12 cellular contexts compared by ENCODE assay signal in the genomic region with DNA sequence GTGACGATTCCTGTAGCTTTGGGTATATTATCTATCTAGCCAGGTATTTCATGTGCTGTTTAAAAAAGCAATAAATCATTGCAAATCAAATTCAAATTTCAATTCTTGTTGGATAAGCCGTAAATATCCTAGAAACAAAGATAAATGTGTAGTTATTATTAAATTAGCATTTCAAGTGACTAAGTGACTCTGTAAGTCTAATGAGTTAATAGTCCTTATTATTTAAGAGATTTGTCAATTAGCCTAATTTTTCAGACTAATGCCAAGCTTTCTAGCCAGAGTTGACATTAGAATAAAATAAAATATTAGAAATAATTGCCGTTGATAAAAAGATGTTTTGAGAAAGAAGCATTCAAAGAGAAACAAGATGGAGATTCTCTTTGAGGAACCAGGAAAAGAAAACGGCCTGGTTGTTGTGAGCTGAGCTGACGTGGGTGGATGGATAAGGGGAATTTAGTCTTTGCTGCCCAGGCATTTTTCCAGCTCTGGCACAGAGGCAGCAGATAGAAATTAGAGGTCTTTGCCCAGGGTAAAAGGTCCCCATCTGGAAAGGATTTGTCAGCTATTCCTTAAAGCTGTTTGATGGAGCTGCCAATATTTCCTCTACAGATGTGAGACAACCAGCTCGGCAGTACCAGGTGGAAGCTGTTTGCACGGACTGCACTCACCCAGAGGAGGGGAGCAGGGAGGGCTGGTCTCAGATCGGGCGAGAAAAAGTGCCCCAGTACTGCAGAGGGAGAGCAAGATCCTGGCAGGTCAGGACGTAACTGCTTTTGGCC.
DNase-seq lines count a peak whose midpoint lies in the region; ATAC-seq lines count a peak whose summit lies in the region.
"Had no signal": no experiment of that assay in that cellular context is flagged by ENCODE, and none has a peak within 500 bp of the region (broad histone marks: within the 10 kb centered on the region; RNA-seq: fewer than 3 reads in every experiment).

No MANE protein-coding gene starts in this region.

- peak overlapping the region; percentile 55 for H3K27ac ChIP-seq in cingulate gyrus (ENCODE audit: low read depth, low read length)
- H3K27ac ChIP-seq in temporal lobe (ENCODE audit: low read depth, low read length), result peak overlapping the region; percentile 46

- no peak for ATAC-seq in HG03469 (IDR thresholded peaks at IDR 0.05; ENCODE audit: unreplicated experiment)

- DNase-seq in NCI-H510A (lab: John Stamatoyannopoulos, UW) (peak; percentile 28), kidney tubule cell (ENCODE audit: low spot score) (peak; percentile 53), foreskin melanocyte (no peak), NOMO-1 (lab: John Stamatoyannopoulos, UW; ENCODE audit: unreplicated experiment in 2 of 2) (no peak), GOT3 (lab: John Stamatoyannopoulos, UW) (no peak)
- DNase-seq: activated CD4-positive, alpha-beta T cell treated with anti-CD3 and anti-CD28 coated beads, Interleukin-2, amount 50 U/mL, for 4 hours; activated naive CD8-positive, alpha-beta T cell treated with anti-CD3 and anti-CD28 coated beads, Interleukin-2, amount 10 ng/mL, durations not matched to agents 7 days and 5 days; retina; SW 1271 had no signal

Comparison
In these comparisons a context has a peak if more than half of its experiments do, and no peak if none do; other contexts are left out.
1. DNase-seq: peak in NCI-H510A (single experiment) and kidney tubule cell (single experiment); none in foreskin melanocyte (single experiment), NOMO-1 (0 of 2) and GOT3 (single experiment).